Comparison of ENCODE assay signal across 21 cellular contexts in genomic region chr17:8599351-8600011, GRCh38.
"Had no signal": no experiment of that assay in that cellular context is flagged by ENCODE, and none has a peak within 500 bp of the region (broad histone marks: within the 10 kb centered on the region; RNA-seq: fewer than 3 reads in every experiment).

No MANE protein-coding gene starts in this region.

- DNase-seq: activated naive CD4-positive, alpha-beta T cell treated with Interleukin-2 at 50 U/mL for 16 hours; activated naive CD8-positive, alpha-beta T cell treated with anti-CD3 and anti-CD28 coated beads, Interleukin-2, amount 10 ng/mL, durations not matched to agents 7 days and 5 days; activated T-cell treated with anti-CD3 and anti-CD28 coated beads, Interleukin-2, amount 50 U/mL, for 1 hour; body of pancreas; foreskin fibroblast; heart right ventricle; islet precursor cell; left colon; mesenchymal stem cell; mucosa of descending colon; nephron progenitor cell; pancreas; psoas muscle; right cardiac atrium; stimulated activated CD4-positive, alpha-beta T cell treated with anti-CD3 and anti-CD28 coated beads, Interleukin-12 subunit alpha, Interleukin-12 subunit beta, amount 100 ng/mL, for 4 hours; stimulated activated CD4-positive, alpha-beta T cell treated with anti-CD3 and anti-CD28 coated beads, Interleukin-4, amount 100 ng/mL, for 4 hours; T-cell had no signal

- H3K27ac Mint-ChIP-seq: activated naive CD8-positive, alpha-beta T cell treated with anti-CD3 and anti-CD28 coated beads, Interleukin-2, amount 10 ng/mL, durations not matched to agents 7 days and 5 days; activated T-helper 2 cell treated with anti-CD3 and anti-CD28 coated beads, Interferon-gamma antibody, Interleukin-2, Interleukin-4, amounts not matched to agents 10 μg/mL and 5 μg/mL and 100 μg/mL, durations not matched to agents 14 hours and 24 hours and 36 hours; nephron progenitor cell; T-cell; WTC11 had no signal

- H3K36me3 Mint-ChIP-seq: T-cell had no signal

- H3K4me3 Mint-ChIP-seq: activated naive CD8-positive, alpha-beta T cell treated with anti-CD3 and anti-CD28 coated beads, Interleukin-2, amount 10 ng/mL, durations not matched to agents 7 days and 5 days; nephron progenitor cell; T-cell; WTC11 had no signal

- H3K4me1 Mint-ChIP-seq: activated naive CD8-positive, alpha-beta T cell treated with anti-CD3 and anti-CD28 coated beads, Interleukin-2, amount 10 ng/mL, durations not matched to agents 7 days and 5 days; nephron progenitor cell; T-cell had no signal

- ATAC-seq: body of pancreas, heart right ventricle, left colon, mucosa of descending colon, pancreas, psoas muscle, right cardiac atrium, T-cell, WTC11 had no signal

- H3K27ac ChIP-seq: body of pancreas, cardiac muscle cell, epithelial cell of prostate, heart right ventricle, pancreas, psoas muscle had no signal

- H3K9me3 Mint-ChIP-seq: activated naive CD8-positive, alpha-beta T cell treated with anti-CD3 and anti-CD28 coated beads, Interleukin-2, amount 10 ng/mL, durations not matched to agents 7 days and 5 days; activated T-helper 2 cell treated with anti-CD3 and anti-CD28 coated beads, Interferon-gamma antibody, Interleukin-2, Interleukin-4, amounts not matched to agents 10 μg/mL and 5 μg/mL and 100 μg/mL, durations not matched to agents 14 hours and 24 hours and 36 hours; T-cell; WTC11 had no signal
